9 cellular contexts compared by ENCODE assay signal in the genomic region with DNA sequence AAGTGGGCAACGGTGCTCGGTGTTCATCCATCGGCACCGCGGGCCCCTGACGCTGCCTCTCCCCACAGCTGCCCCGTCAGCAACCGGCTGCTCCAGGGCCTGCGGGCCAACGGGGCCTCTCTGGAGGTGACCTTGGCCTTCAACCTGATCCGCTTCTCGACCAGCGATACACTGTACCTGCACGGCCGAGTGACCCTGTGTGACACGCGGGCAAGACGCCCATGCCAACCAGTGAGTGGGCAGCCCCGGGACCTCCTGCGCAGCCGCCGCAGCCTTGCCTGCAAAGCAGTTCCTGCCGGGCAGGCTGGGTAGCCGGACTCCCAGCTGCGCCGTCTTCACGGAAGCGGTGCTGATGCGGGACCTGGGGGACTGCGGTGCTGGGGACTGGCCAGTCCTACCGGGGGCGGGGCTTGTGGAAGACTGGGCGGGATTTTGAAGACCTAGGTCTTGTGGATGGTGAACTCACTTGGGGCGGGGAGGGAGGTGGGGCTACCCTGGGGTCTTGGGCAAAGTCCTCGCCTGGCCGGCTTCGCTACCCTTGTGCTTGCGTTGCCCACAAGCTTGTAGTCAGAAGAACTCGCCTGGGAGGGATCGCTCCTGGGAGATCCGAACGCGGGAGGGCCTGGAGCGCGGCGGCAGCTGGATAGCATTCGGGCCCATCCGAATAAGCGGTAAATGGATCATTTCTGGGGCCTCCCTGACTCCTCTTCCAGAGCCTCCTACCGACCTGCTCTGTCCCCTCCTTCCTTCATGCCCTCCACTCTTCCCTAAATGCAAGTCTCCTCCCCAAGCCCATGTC. TPM values are rescaled to one million over a fixed set of nuclear protein-coding genes. Genes with fewer than 3 reads are reported as not detected.
DNase-seq lines count a peak whose midpoint lies in the region; ATAC-seq and TF ChIP-seq lines count a peak whose summit lies in the region.
"Had no signal": no experiment of that assay in that cellular context is flagged by ENCODE, and none has a peak within 500 bp of the region (broad histone marks: within the 10 kb centered on the region; RNA-seq: fewer than 3 reads in every experiment).

No MANE protein-coding gene starts in this region.

- peaks cover 6 to 18% (median 13%) of the 10 kb centered on the region in 4 donors for H3K4me1 Mint-ChIP-seq in naive thymus-derived CD8-positive, alpha-beta T cell

- peak; percentile 78 for DNase-seq in activated effector memory CD4-positive, alpha-beta T cell treated with anti-CD3 and anti-CD28 coated beads, Interleukin-2, amount 50 U/mL, for 16 hours
- no peak for DNase-seq in foreskin keratinocyte
- peak in 6 of 10 donors; percentile 11 to 69 (median 27) for DNase-seq in naive thymus-derived CD8-positive, alpha-beta T cell
- peak; percentile 76 for DNase-seq in testis
- DNase-seq in KG1 (lab: John Stamatoyannopoulos, UW): no peak

- no peaks in the 10 kb centered on the region for H3K9me3 ChIP-seq in testis

- no peak for TF ChIP-seq RAD21 in Ishikawa (IDR thresholded peaks at IDR 0.05; ENCODE audit: low read depth)

- TF ChIP-seq CTCF in foreskin keratinocyte (conservative IDR thresholded peaks at IDR 0.05) (no peak), testis (IDR thresholded peaks at IDR 0.05) (no peak)

- ATAC-seq in foreskin keratinocyte: peak; percentile 44
- ATAC-seq in naive thymus-derived CD8-positive, alpha-beta T cell: peak; percentile 74 to 92
- no peak for ATAC-seq in GM21723 (IDR thresholded peaks at IDR 0.05; ENCODE audit: unreplicated experiment)
- no peak for ATAC-seq in HG03135 (IDR thresholded peaks at IDR 0.05; ENCODE audit: unreplicated experiment)

- no peaks in the 10 kb centered on the region for H3K4me1 ChIP-seq in foreskin keratinocyte
- H3K4me1 ChIP-seq in testis: peaks cover 5% of the 10 kb centered on the region

- intact Hi-C loops in testis (cut with DNase I; ENCODE audit: low total_unique reads): no loop called here

- peak overlapping the region; percentile 69 to 85 (median 76) for H3K4me3 Mint-ChIP-seq in naive thymus-derived CD8-positive, alpha-beta T cell

- peak overlapping the region in 6 of 10 donors; percentile 34 to 71 (median 54) for H3K27ac Mint-ChIP-seq in naive thymus-derived CD8-positive, alpha-beta T cell

- H3K27me3 Mint-ChIP-seq in naive thymus-derived CD8-positive, alpha-beta T cell: peaks cover 6 to 22% (median 17%) of the 10 kb centered on the region in 5 donors

- H3K27me3 ChIP-seq in foreskin keratinocyte (peaks cover 6% of the 10 kb centered on the region), testis (no peaks in the 10 kb centered on the region)

- TF ChIP-seq POLR2A in testis (IDR thresholded peaks at IDR 0.05): no peak

- H3K9me3 Mint-ChIP-seq in naive thymus-derived CD8-positive, alpha-beta T cell: no peaks in the 10 kb centered on the region

- TF ChIP-seq EP300 in Ishikawa (IDR thresholded peaks at IDR 0.05; ENCODE audit: borderline replicate concordance): no peak

- POLR2A ChIA-PET in naive thymus-derived CD8-positive, alpha-beta T cell (lab: Charles Lee): interaction anchor here (0.7 kb wide), 1 partner anchor 427 kb away, joined by 7 read pairs; no protein-coding TSS in a partner anchor

- 3 to 6% methylated on average over 11 to 45 of the region's 50 CpGs for WGBS in testis, 2 donors

- H3K36me3 Mint-ChIP-seq in naive thymus-derived CD8-positive, alpha-beta T cell: no peaks in the 10 kb centered on the region

- H3K36me3 ChIP-seq in testis (ENCODE audit: low read depth, missing control alignments): no peaks in the 10 kb centered on the region

- H3K27ac ChIP-seq in foreskin keratinocyte: no peak overlapping the region
- no peak overlapping the region for H3K27ac ChIP-seq in testis

- peak overlapping the region; percentile 37 to 62 for H3K4me3 ChIP-seq in testis

TF ChIP-seq in Ishikawa, 13 proteins besides CTCF, POLR2A, EP300 and RAD21:
- TF ChIP-seq YY1 (IDR thresholded peaks at IDR 0.05; ENCODE audit: low read depth) (no peak), NFIC (IDR thresholded peaks at IDR 0.05) (no peak), EGR1 (IDR thresholded peaks at IDR 0.05) (0 out of 2 replicates have a peak, but pooled peaks have one; percentile 32), FOXM1 (IDR thresholded peaks at IDR 0.05; ENCODE audit: borderline replicate concordance, low read depth) (no peak), CREB1 (IDR thresholded peaks at IDR 0.05; ENCODE audit: low read depth) (no peak), USF1 (IDR thresholded peaks at IDR 0.05) (no peak), TAF1 (IDR thresholded peaks at IDR 0.05; ENCODE audit: low read depth) (0 out of 2 replicates have a peak, but pooled peaks have one; percentile 38), TCF12 (IDR thresholded peaks at IDR 0.05; ENCODE audit: low read depth) (0 out of 2 replicates have a peak, but pooled peaks have one; percentile 30), REST (IDR thresholded peaks at IDR 0.05; ENCODE audit: low read depth) (no peak), MAX (IDR thresholded peaks at IDR 0.05) (peak; percentile 49)
TF ChIP-seq in Ishikawa: peak in this region for 4.

RNA-seq across cellular contexts. Expression of gene CEP85, which starts 8.8 kb away (rescaled TPM):
- total RNA-seq in foreskin keratinocyte (18.9 and 22.2 TPM in 2 replicates), testis (10 to 100 TPM; 52.1 to 61.8 TPM)
- polyA plus RNA-seq in foreskin keratinocyte (9.7 and 12.0 TPM in 2 replicates), testis (ENCODE audit: insufficient read depth, low read depth, low replicate concordance) (82.5 TPM)
- 10 to 100 TPM; 18.8 to 21.9 TPM for total RNA-seq in naive thymus-derived CD8-positive, alpha-beta T cell
- polyA plus RNA-seq in naive thymus-derived CD8-positive, alpha-beta T cell: 1 to 10 TPM; 3.9 to 9.8 (median 5.1) TPM

RNA-seq across cellular contexts. Expression of gene CATSPER4, which starts 34.8 kb away (rescaled TPM):
- total RNA-seq in foreskin keratinocyte (not detected in 2 replicates), testis (1 to 10 TPM; 4.9 to 8.2 TPM)
- polyA plus RNA-seq in foreskin keratinocyte (not detected in 2 replicates), testis (ENCODE audit: insufficient read depth, low read depth, low replicate concordance) (13.2 TPM)
- total RNA-seq in naive thymus-derived CD8-positive, alpha-beta T cell: not detected
- polyA plus RNA-seq in naive thymus-derived CD8-positive, alpha-beta T cell: not detected
- total RNA-seq: temporal lobe had no signal

RNA-seq across cellular contexts. Expression of gene CNKSR1, which starts 47.9 kb away (rescaled TPM):
- total RNA-seq in foreskin keratinocyte: 14.7 and 19.1 TPM in 2 replicates
- polyA plus RNA-seq in foreskin keratinocyte: 20.3 and 20.7 TPM in 2 replicates
- 1 to 10 TPM; 2.4 to 3.6 TPM for total RNA-seq in naive thymus-derived CD8-positive, alpha-beta T cell
- under 1 TPM in 1 of 3 donors, not detected in 2; 0.68 TPM for polyA plus RNA-seq in naive thymus-derived CD8-positive, alpha-beta T cell
- 1 to 10 TPM; 7.6 to 9.6 TPM for total RNA-seq in testis
- 2.7 TPM for polyA plus RNA-seq in testis (ENCODE audit: insufficient read depth, low read depth, low replicate concordance)

RNA-seq across cellular contexts. Expression of gene ZNF593OS, which starts 53.6 kb away (rescaled TPM):
- total RNA-seq in foreskin keratinocyte (not detected in 2 replicates), testis (1 to 10 TPM in 1 of 2 donors, not detected in 1; 1.7 TPM)
- polyA plus RNA-seq in foreskin keratinocyte (0.08 TPM in 1 of 2 replicates, not detected in the other), testis (ENCODE audit: insufficient read depth, low read depth, low replicate concordance) (0.62 TPM)
- not detected for total RNA-seq in naive thymus-derived CD8-positive, alpha-beta T cell
- 1 to 10 TPM in 1 of 3 donors, under 1 TPM in 2; 0.25 to 2.1 (median 0.51) TPM for polyA plus RNA-seq in naive thymus-derived CD8-positive, alpha-beta T cell
- total RNA-seq: temporal lobe had no signal

RNA-seq across cellular contexts. Expression of gene SH3BGRL3, which starts 54.7 kb away (rescaled TPM):
- total RNA-seq in foreskin keratinocyte: 194 and 196 TPM in 2 replicates
- polyA plus RNA-seq in foreskin keratinocyte: 543 and 549 TPM in 2 replicates
- 100 to 1,000 TPM; 250 to 255 TPM for total RNA-seq in naive thymus-derived CD8-positive, alpha-beta T cell
- polyA plus RNA-seq in naive thymus-derived CD8-positive, alpha-beta T cell: 100 to 1,000 TPM; 805 to 925 (median 916) TPM
- 10 to 100 TPM; 24.4 to 25.4 TPM for total RNA-seq in testis
- 76.6 TPM for polyA plus RNA-seq in testis (ENCODE audit: insufficient read depth, low read depth, low replicate concordance)

Comparison
In these comparisons a context has a peak if more than half of its experiments do, and no peak if none do; other contexts are left out.
1. DNase-seq: peak in activated effector memory CD4-positive, alpha-beta T cell treated with anti-CD3 and anti-CD28 coated beads, Interleukin-2, amount 50 U/mL, for 16 hours (single experiment), naive thymus-derived CD8-positive, alpha-beta T cell (6 of 10) and testis (single experiment); none in foreskin keratinocyte (0 of 2) and KG1 (single experiment).
2. ATAC-seq: peak in foreskin keratinocyte (single experiment) and naive thymus-derived CD8-positive, alpha-beta T cell (2 of 2); none in GM21723 (single experiment) and HG03135 (single experiment).